ENCODE assay signal across 21 cellular contexts in the genomic region with DNA sequence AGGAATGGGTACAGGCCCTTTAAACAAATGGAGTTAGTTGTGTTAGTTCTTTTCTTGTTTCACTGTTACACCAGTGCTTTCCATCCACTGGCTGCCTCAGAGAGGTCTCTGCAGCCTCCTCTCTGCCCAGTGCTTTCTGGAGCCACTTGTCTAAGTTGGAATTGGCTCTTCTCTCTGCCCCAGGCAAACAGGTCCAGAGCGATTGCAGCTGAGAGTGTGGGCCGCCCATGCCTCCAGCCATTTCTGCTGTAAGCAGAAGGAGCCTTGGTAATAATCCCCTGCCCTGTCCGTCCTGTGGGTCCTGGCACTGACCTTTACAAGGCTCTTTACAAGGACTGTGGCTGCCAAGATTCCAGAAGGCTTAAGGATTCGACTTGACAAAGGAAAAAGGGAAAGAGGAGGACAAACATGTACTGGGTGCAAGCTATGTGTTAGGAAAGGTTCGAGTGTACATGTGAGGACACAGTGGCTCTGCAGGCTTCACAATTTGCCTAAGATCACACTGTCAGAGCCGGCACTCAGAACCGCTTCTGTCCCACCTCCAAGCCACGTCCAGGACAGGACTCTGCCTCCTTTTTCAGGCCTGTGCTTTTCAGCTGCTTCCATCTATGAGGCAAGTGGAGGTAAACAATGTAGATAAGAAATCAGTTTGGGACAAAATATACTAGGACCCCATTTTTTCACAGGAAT.
DNase-seq lines count a peak whose midpoint lies in the region; ATAC-seq and TF ChIP-seq lines count a peak whose summit lies in the region.
"Had no signal": no experiment of that assay in that cellular context is flagged by ENCODE, and none has a peak within 500 bp of the region (broad histone marks: within the 10 kb centered on the region; RNA-seq: fewer than 3 reads in every experiment).

No MANE protein-coding gene starts in this region.

- 31 to 57% (median 37%) methylated on average over 8 of the region's 8 CpGs for WGBS in psoas muscle, 3 donors

- no peak overlapping the region for H3K4me3 ChIP-seq in fibroblast of villous mesenchyme (ENCODE audit: low read depth, low read length)
- H3K4me3 ChIP-seq in psoas muscle = no peak overlapping the region

- DNase-seq in EH (ENCODE audit: low read depth) (peak; percentile 18), M059J (ENCODE audit: low read depth) (peak; percentile 18), fibroblast of villous mesenchyme (ENCODE audit: low read depth) (peak; percentile 20), psoas muscle (no peak), NCI-H1048 (lab: John Stamatoyannopoulos, UW) (no peak), posterior vena cava (ENCODE audit: low spot score) (no peak), NCI-H2227 (lab: John Stamatoyannopoulos, UW; ENCODE audit: unreplicated experiment) (no peak)
- no peak for DNase-seq in activated effector memory CD4-positive, alpha-beta T cell treated with anti-CD3 and anti-CD28 coated beads, Interleukin-2, amount 50 U/mL, for 16 hours
- DNase-seq: ACHN; AML-193; Caco-2; CD4-positive, CD25-positive, alpha-beta regulatory T cell; DMS153; EL; H9; KBM-7; MM.1S; NCI-H1105 treated with DMSO at 0.1 percent for 48 hours; NCI-H1694 treated with DMSO at 0.1 percent for 48 hours; NCI-H2107; NCI-H345 had no signal

- peak overlapping the region; percentile 8 for H3K27ac ChIP-seq in psoas muscle

- ATAC-seq in psoas muscle = peak in 3 of 4 donors; percentile 8 to 24 (median 16)

- no peaks in the 10 kb centered on the region for H3K27me3 ChIP-seq in psoas muscle (ENCODE audit: insufficient read depth in 3 of 3, low read length in 2 of 3)

- peaks cover 0 to 11% of the 10 kb centered on the region in 2 donors for H3K36me3 ChIP-seq in psoas muscle (ENCODE audit: insufficient read depth in 1 of 2, low read depth in 1 of 2)

- peaks cover 8% of the 10 kb centered on the region for H3K4me1 ChIP-seq in psoas muscle

- TF ChIP-seq CTCF in fibroblast of villous mesenchyme (IDR thresholded peaks at IDR 0.05; ENCODE audit: insufficient read depth, low read depth, low read length) (no peak), psoas muscle (IDR thresholded peaks at IDR 0.05) (no peak)

- no peaks in the 10 kb centered on the region for H3K9me3 ChIP-seq in psoas muscle
- H3K9me3 ChIP-seq: Caco-2 had no signal

- intact Hi-C loops in psoas muscle (cut with DNase I) (loop anchor here in 1 of 2 donors (10.0 kb wide), 1 partner anchor 184 kb away; no protein-coding TSS in a partner anchor), posterior vena cava (cut with DNase I) (loop anchor here in 1 of 2 donors (5.0 to 10.0 kb wide), 2 partner anchors 324 to 1394 kb away; no protein-coding TSS in a partner anchor)

Comparison
In these comparisons a context has a peak if more than half of its experiments do, and no peak if none do; other contexts are left out.
1. DNase-seq: peak in EH (single experiment), M059J (single experiment) and fibroblast of villous mesenchyme (single experiment); none in psoas muscle (0 of 2), NCI-H1048 (single experiment), activated effector memory CD4-positive, alpha-beta T cell treated with anti-CD3 and anti-CD28 coated beads, Interleukin-2, amount 50 U/mL, for 16 hours (single experiment), posterior vena cava (single experiment) and NCI-H2227 (single experiment).